ENCODE assay signal across 16 cellular contexts in genomic region chr7:2551418-2551817, GRCh38. TPM values are rescaled to one million over a fixed set of nuclear protein-coding genes. Genes with fewer than 3 reads are reported as not detected.
DNase-seq lines count a peak whose midpoint lies in the region; ATAC-seq, FAIRE-seq and TF ChIP-seq lines count a peak whose summit lies in the region.
"Had no signal": no experiment of that assay in that cellular context is flagged by ENCODE, and none has a peak within 500 bp of the region (broad histone marks: within the 10 kb centered on the region; RNA-seq: fewer than 3 reads in every experiment).

No MANE protein-coding gene starts in this region.

- no peak for FAIRE-seq in K562 (lab: Jason Lieb, UNC)

- no peak for TF ChIP-seq CTCF in K562 (IDR thresholded peaks at IDR 0.05 in 2 of 3, conservative IDR thresholded peaks at IDR 0.05 in 1 of 3; ENCODE audit: insufficient read depth in 2 of 3, low read depth in 1 of 3, low read length in 3 of 3)

- no peaks in the 10 kb centered on the region for H3K9me3 ChIP-seq in K562 (replicated peaks; ENCODE audit: control insufficient read depth, insufficient read depth, low read depth, low read length)
- H3K9me3 ChIP-seq in mesenchymal stem cell (ENCODE audit: control insufficient read depth, low read length), result no peaks in the 10 kb centered on the region
- H3K9me3 ChIP-seq: BLaER1, Caco-2 had no signal

- peaks cover 32% of the 10 kb centered on the region for H3K79me1 ChIP-seq in mesenchymal stem cell (replicated peaks; ENCODE audit: low read length, poor library complexity, severe bottlenecking)

- no peak for TF ChIP-seq RAD21 in K562 (CRISPR knock-in tag; conservative IDR thresholded peaks at IDR 0.05 in 1 of 2, IDR thresholded peaks at IDR 0.05 in 1 of 2)

- no peak overlapping the region for H2BK12ac ChIP-seq in mesenchymal stem cell (ENCODE audit: low read length in 2 of 2)

- DNase-seq in activated effector memory CD4-positive, alpha-beta T cell treated with anti-CD3 and anti-CD28 coated beads, Interleukin-2, amount 50 U/mL, for 16 hours, result peak; percentile 6
- DNase-seq in activated effector memory CD4-positive, alpha-beta T cell treated with Interleukin-2 at 50 U/mL for 16 hours, result no peak
- DNase-seq in K562 (ENCODE audit: extremely low read depth in 1 of 4, low spot score in 3 of 4), result no peak
- no peak for DNase-seq in mesenchymal stem cell
- peak; percentile 23 for DNase-seq in sciatic nerve (ENCODE audit: low spot score)
- no peak for DNase-seq in NCI-H526 (lab: John Stamatoyannopoulos, UW)
- DNase-seq in stimulated activated naive CD4-positive, alpha-beta T cell (lab: John Stamatoyannopoulos, UW), result no peak
- no peak for DNase-seq in SIG-M5 (lab: John Stamatoyannopoulos, UW)
- DNase-seq: AML-193; Caco-2; CD8-positive, alpha-beta memory T cell; DMS53; HCEC 1CT; HFFc6 had no signal

- peaks cover 60% of the 10 kb centered on the region for H3K36me3 ChIP-seq in K562 (ENCODE audit: control insufficient read depth, insufficient read depth, low read length)
- peaks cover 31 to 49% of the 10 kb centered on the region in 2 experiments for H3K36me3 ChIP-seq in mesenchymal stem cell (ENCODE audit: control insufficient read depth in 1 of 2, insufficient read depth in 2 of 2, low read depth in 1 of 2, low read length in 2 of 2)

- H3K4me1 ChIP-seq in K562 (replicated peaks in 1 of 2; ENCODE audit: control insufficient read depth in 2 of 2, insufficient read depth in 2 of 2, low read length in 2 of 2), result peaks cover 6 to 16% of the 10 kb centered on the region in 2 experiments; a peak in 3 of 5 replicates
- H3K4me1 ChIP-seq in mesenchymal stem cell (ENCODE audit: control insufficient read depth, insufficient read depth, low read depth, low read length), result peaks cover 16% of the 10 kb centered on the region

- 88% methylated on average over 8 of the region's 8 CpGs for WGBS in K562 (ENCODE audit: insufficient coverage, low coverage, missing lambda C conversion rate)
- WGBS in mesenchymal stem cell, result 99% methylated on average over 8 of the region's 8 CpGs

- ATAC-seq in K562 (no peak), sciatic nerve (no peak)

- H3K27me3 ChIP-seq in K562 (ENCODE audit: control insufficient read depth in 2 of 2, insufficient read depth in 2 of 2, low read length in 2 of 2), result no peaks in the 10 kb centered on the region
- no peaks in the 10 kb centered on the region for H3K27me3 ChIP-seq in mesenchymal stem cell (ENCODE audit: control insufficient read depth in 1 of 2, insufficient read depth in 1 of 2, low read length in 2 of 2)
- H3K27me3 ChIP-seq: BLaER1 had no signal

- no peak overlapping the region for H3K4ac ChIP-seq in mesenchymal stem cell (ENCODE audit: low read depth in 1 of 2, low read length in 2 of 2)

- CTCF ChIA-PET in K562 (lab: Yijun Ruan, JAX; ENCODE audit: low intra/inter-chr PET ratio), result no interaction called here

- H2AK5ac ChIP-seq in mesenchymal stem cell (ENCODE audit: low read length, severe bottlenecking), result no peak overlapping the region

- no peak overlapping the region for H3K9ac ChIP-seq in K562 (ENCODE audit: insufficient read depth in 1 of 2, low read depth in 2 of 2, low read length in 2 of 2)
- no peak overlapping the region for H3K9ac ChIP-seq in mesenchymal stem cell (ENCODE audit: low read length)
- H3K9ac ChIP-seq: BLaER1 had no signal

- H3K27ac ChIP-seq in K562 (ENCODE audit: extremely low read depth, low read depth, low read length), result no peak overlapping the region
- no peak overlapping the region for H3K27ac ChIP-seq in mesenchymal stem cell (ENCODE audit: low read length, poor library complexity, severe bottlenecking)
- H3K27ac ChIP-seq: 22Rv1, BLaER1 had no signal

- no peak overlapping the region for H2BK120ac ChIP-seq in mesenchymal stem cell (ENCODE audit: low read depth, low read length)

- H3K4me2 ChIP-seq in K562 (ENCODE audit: insufficient read depth, low read length), result no peak overlapping the region
- H3K4me2 ChIP-seq in mesenchymal stem cell (ENCODE audit: low read length, poor library complexity, severe bottlenecking), result no peak overlapping the region
- H3K4me2 ChIP-seq: BLaER1 had no signal

- POLR2A ChIA-PET in K562 (lab: Yijun Ruan, JAX), result interaction anchor here (1.4 kb wide), 1 partner anchor 9 kb away, joined by 4 read pairs; no protein-coding TSS in a partner anchor

- no peak overlapping the region for H3K18ac ChIP-seq in mesenchymal stem cell (ENCODE audit: low read depth in 1 of 2, low read length in 2 of 2)

- peak overlapping the region; percentile 49 for H2BK15ac ChIP-seq in mesenchymal stem cell (ENCODE audit: low read depth, poor library complexity, severe bottlenecking)

- H3K79me2 ChIP-seq in K562 (ENCODE audit: control insufficient read depth, insufficient read depth, low read length), result peaks cover 35% of the 10 kb centered on the region

- no TSS peak for BruUV-seq in K562 (replicated peaks; lab: Mats Ljungman, UMichigan)

- TF ChIP-seq EP300 in K562 (IDR thresholded peaks at IDR 0.05; ENCODE audit: low read length), result no peak

- H4K20me1 ChIP-seq in K562 (replicated peaks; ENCODE audit: control insufficient read depth, insufficient read depth, low read length), result peaks cover 4% of the 10 kb centered on the region; the same call in 1 of the 2 replicates

- no peak overlapping the region for H2BK5ac ChIP-seq in mesenchymal stem cell (ENCODE audit: low read depth, low read length, poor library complexity, severe bottlenecking)

- H2AFZ ChIP-seq in K562 (ENCODE audit: low read depth, low read length) (no peak overlapping the region), mesenchymal stem cell (ENCODE audit: low read depth, low read length) (no peak overlapping the region)

- no peak overlapping the region for H4K8ac ChIP-seq in mesenchymal stem cell (ENCODE audit: low read length)

- H3K9me1 ChIP-seq in K562 (ENCODE audit: control insufficient read depth, insufficient read depth, low read length), result no peaks in the 10 kb centered on the region

- intact Hi-C loops in K562 (cut with micrococcal nuclease) (no loop called here), sciatic nerve (cut with DNase I) (no loop called here)

- TF ChIP-seq POLR2A in K562 (conservative IDR thresholded peaks at IDR 0.05), result no peak

- in situ Hi-C loops in K562 (cut with MboI), result no loop called here

- H4K91ac ChIP-seq in mesenchymal stem cell (ENCODE audit: low read length), result no peak overlapping the region

- H3K4me3 ChIP-seq in K562, result no peak overlapping the region
- no peak overlapping the region for H3K4me3 ChIP-seq in mesenchymal stem cell (ENCODE audit: insufficient read depth in 1 of 2, low read depth in 1 of 2, low read length in 2 of 2)
- H3K4me3 ChIP-seq: BLaER1 had no signal

- no peak overlapping the region for H3K23ac ChIP-seq in mesenchymal stem cell (ENCODE audit: low read length in 2 of 2)

- no peak overlapping the region for H3K14ac ChIP-seq in mesenchymal stem cell (ENCODE audit: low read length in 2 of 2)

RNA-seq across cellular contexts. Expression of gene BRAT1, which starts 3.9 kb away (rescaled TPM):
- 18.7 and 76.7 TPM in 2 replicates for total RNA-seq in K562 (2011; cell fraction: chromatin; rRNA removed; ENCODE audit: low replicate concordance)
- total RNA-seq in K562 (2011; cell fraction: nucleolus; rRNA removed), result 75.9 and 80.0 TPM in 2 replicates
- total RNA-seq in K562 (2011; cell fraction: nucleoplasm; rRNA removed), result 35.8 and 37.1 TPM in 2 replicates
- total RNA-seq in K562 (2014; rRNA removed) (48.2 and 53.8 TPM in 2 replicates), K562 (2014; rRNA removed; fragmentation: Illumina TruSeq; extraction: Trizol) (1.9 and 3.7 TPM in 2 replicates), K562 (2015; rRNA removed; fragmentation: Illumina TruSeq; extraction: Trizol) (14.6 and 17.4 TPM in 2 replicates), K562 (2021) (49.6 and 49.8 TPM in 2 replicates), sciatic nerve (22.0 TPM)
- polyA plus RNA-seq in K562 (2011; rRNA removed) (10.5 and 23.7 TPM in 2 replicates), K562 (2014; fragmentation: Illumina TruSeq; extraction: Trizol) (5.8 and 20.3 TPM in 2 replicates), K562 (2014; fragmentation: Nextera tagmentation; extraction: Ambion mirVana) (under 1 TPM; 0.13 to 0.31 TPM), K562 (2014; rRNA removed) (35.3 and 39.1 TPM in 2 replicates)
- 14.1 and 48.2 TPM in 2 replicates for polyA plus RNA-seq in K562 (2011; cell fraction: cytosol; rRNA removed)
- 84.7 and 142 TPM in 2 replicates for polyA plus RNA-seq in K562 (2011; cell fraction: nucleus; rRNA removed)
- 37.7 and 38.8 TPM in 2 replicates for polyA plus RNA-seq in K562 (2012)
- 3.2 and 7.4 TPM in 2 replicates for polyA minus RNA-seq in K562 (2011; rRNA and poly(A)+ RNA removed)
- polyA minus RNA-seq in K562 (2011; cell fraction: cytosol; rRNA and poly(A)+ RNA removed), result 27.3 and 27.9 TPM in 2 replicates
- 22.2 and 25.0 TPM in 2 replicates for polyA minus RNA-seq in K562 (2011; cell fraction: nucleus; rRNA and poly(A)+ RNA removed)
- 10.5 TPM for polyA plus RNA-seq in mesenchymal stem cell (2013, experiment 1 of 2)
- 10.6 TPM for polyA plus RNA-seq in mesenchymal stem cell (2013, experiment 2 of 2)

RNA-seq across cellular contexts. Expression of gene IQCE, which starts 7.4 kb away (rescaled TPM):
- total RNA-seq in K562 (2011; cell fraction: chromatin; rRNA removed; ENCODE audit: low replicate concordance), result 26.8 and 52.1 TPM in 2 replicates
- 20.3 and 21.5 TPM in 2 replicates for total RNA-seq in K562 (2011; cell fraction: nucleolus; rRNA removed)
- total RNA-seq in K562 (2011; cell fraction: nucleoplasm; rRNA removed), result 22.9 and 30.8 TPM in 2 replicates
- total RNA-seq in K562 (2014; rRNA removed) (7.2 and 8.5 TPM in 2 replicates), K562 (2014; rRNA removed; fragmentation: Illumina TruSeq; extraction: Trizol) (1.7 and 3.5 TPM in 2 replicates), K562 (2015; rRNA removed; fragmentation: Illumina TruSeq; extraction: Trizol) (3.7 and 4.2 TPM in 2 replicates), K562 (2021) (7.8 and 8.7 TPM in 2 replicates), sciatic nerve (21.4 TPM)
- polyA plus RNA-seq in K562 (2011; rRNA removed) (3.2 and 5.0 TPM in 2 replicates), K562 (2014; fragmentation: Illumina TruSeq; extraction: Trizol) (4.4 and 6.5 TPM in 2 replicates), K562 (2014; fragmentation: Nextera tagmentation; extraction: Ambion mirVana) (under 1 TPM; 0.18 to 0.28 TPM), K562 (2014; rRNA removed) (5.1 and 6.1 TPM in 2 replicates)
- 2.3 and 3.0 TPM in 2 replicates for polyA plus RNA-seq in K562 (2011; cell fraction: cytosol; rRNA removed)
- polyA plus RNA-seq in K562 (2011; cell fraction: nucleus; rRNA removed), result 12.8 and 18.1 TPM in 2 replicates
- polyA plus RNA-seq in K562 (2012), result 5.3 and 7.0 TPM in 2 replicates
- polyA minus RNA-seq in K562 (2011; rRNA and poly(A)+ RNA removed), result 3.7 and 4.7 TPM in 2 replicates
- polyA minus RNA-seq in K562 (2011; cell fraction: cytosol; rRNA and poly(A)+ RNA removed), result 3.9 and 4.8 TPM in 2 replicates
- polyA minus RNA-seq in K562 (2011; cell fraction: nucleus; rRNA and poly(A)+ RNA removed), result 5.5 and 5.9 TPM in 2 replicates
- polyA plus RNA-seq in mesenchymal stem cell (2013, experiment 1 of 2), result 10.2 TPM
- polyA plus RNA-seq in mesenchymal stem cell (2013, experiment 2 of 2), result 10.0 TPM

RNA-seq across cellular contexts. Expression of gene LFNG, which starts 31.8 kb away (rescaled TPM):
- 0.76 and 4.3 TPM in 2 replicates for total RNA-seq in K562 (2011; cell fraction: chromatin; rRNA removed; ENCODE audit: low replicate concordance)
- 3.6 and 4.7 TPM in 2 replicates for total RNA-seq in K562 (2011; cell fraction: nucleolus; rRNA removed)
- total RNA-seq in K562 (2011; cell fraction: nucleoplasm; rRNA removed), result 2.0 and 2.1 TPM in 2 replicates
- total RNA-seq in K562 (2014; rRNA removed), result 0.49 and 0.73 TPM in 2 replicates
- total RNA-seq in K562 (2014; rRNA removed; fragmentation: Illumina TruSeq; extraction: Trizol), result 0.18 and 0.22 TPM in 2 replicates
- total RNA-seq in K562 (2015; rRNA removed; fragmentation: Illumina TruSeq; extraction: Trizol), result 0.25 and 0.30 TPM in 2 replicates
- 0.81 and 0.89 TPM in 2 replicates for total RNA-seq in K562 (2021)
- 0.86 and 1.2 TPM in 2 replicates for polyA plus RNA-seq in K562 (2011; rRNA removed)
- polyA plus RNA-seq in K562 (2011; cell fraction: cytosol; rRNA removed), result 1.4 and 2.5 TPM in 2 replicates
- polyA plus RNA-seq in K562 (2011; cell fraction: nucleus; rRNA removed), result 4.7 and 6.5 TPM in 2 replicates
- 0.43 and 0.47 TPM in 2 replicates for polyA plus RNA-seq in K562 (2012)
- polyA plus RNA-seq in K562 (2014; fragmentation: Illumina TruSeq; extraction: Trizol), result 0.24 and 0.39 TPM in 2 replicates
- polyA plus RNA-seq in K562 (2014; fragmentation: Nextera tagmentation; extraction: Ambion mirVana), result under 1 TPM in 1 of 2 experiments, not detected in 1; 0.03 TPM
- polyA plus RNA-seq in K562 (2014; rRNA removed), result 0.25 and 0.28 TPM in 2 replicates
- 0.45 and 0.49 TPM in 2 replicates for polyA minus RNA-seq in K562 (2011; rRNA and poly(A)+ RNA removed)
- 0.91 and 1.0 TPM in 2 replicates for polyA minus RNA-seq in K562 (2011; cell fraction: cytosol; rRNA and poly(A)+ RNA removed)
- 3.6 and 3.8 TPM in 2 replicates for polyA minus RNA-seq in K562 (2011; cell fraction: nucleus; rRNA and poly(A)+ RNA removed)
- polyA plus RNA-seq in mesenchymal stem cell (2013, experiment 1 of 2), result 0.22 TPM
- 0.21 TPM for polyA plus RNA-seq in mesenchymal stem cell (2013, experiment 2 of 2)
- 20.1 TPM for total RNA-seq in sciatic nerve

Comparison
In these comparisons a context has a peak if more than half of its experiments do, and no peak if none do; other contexts are left out.
1. DNase-seq: peak in activated effector memory CD4-positive, alpha-beta T cell treated with anti-CD3 and anti-CD28 coated beads, Interleukin-2, amount 50 U/mL, for 16 hours (single experiment) and sciatic nerve (single experiment); none in activated effector memory CD4-positive, alpha-beta T cell treated with Interleukin-2 at 50 U/mL for 16 hours (single experiment), K562 (0 of 4), mesenchymal stem cell (single experiment), NCI-H526 (0 of 2), stimulated activated naive CD4-positive, alpha-beta T cell (0 of 6) and SIG-M5 (single experiment).